In the genomic region with DNA sequence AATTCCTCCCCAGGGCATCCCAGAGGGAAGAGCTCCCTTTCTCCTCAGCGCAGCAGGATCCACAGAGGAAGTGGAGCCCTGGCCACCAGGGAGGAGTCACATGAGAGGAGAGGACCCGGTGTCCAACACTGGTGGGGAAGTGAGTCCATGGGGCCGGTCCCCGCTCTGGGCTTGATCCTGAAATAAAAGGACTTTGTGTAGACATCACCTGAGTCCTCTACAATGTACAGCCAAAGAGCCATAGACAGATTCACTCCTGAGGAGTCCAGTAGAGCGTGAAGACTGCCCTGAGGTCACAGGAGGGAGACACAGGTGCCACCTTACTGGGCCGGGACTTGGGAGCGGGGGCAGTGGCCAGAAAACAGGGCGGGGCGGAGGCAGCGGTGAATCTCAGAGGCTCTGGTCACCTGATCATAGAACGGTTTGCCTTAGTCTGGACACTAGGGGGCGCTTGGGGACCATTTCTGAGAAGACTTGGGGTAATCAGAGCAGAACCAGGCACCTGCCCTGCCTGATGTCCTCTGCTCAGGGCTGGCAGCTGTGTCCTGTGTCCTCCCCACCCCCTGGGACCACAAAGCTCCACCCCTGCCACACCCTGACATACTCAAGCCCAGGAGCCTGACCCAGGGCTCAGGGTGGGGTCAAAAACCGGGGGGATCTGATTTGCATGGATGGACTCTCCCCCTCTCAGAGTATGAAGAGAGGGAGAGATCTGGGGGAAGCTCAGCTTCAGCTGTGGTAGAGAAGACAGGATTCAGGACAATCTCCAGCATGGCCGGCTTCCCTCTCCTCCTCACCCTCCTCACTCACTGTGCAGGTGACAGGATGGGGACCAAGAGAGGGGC, we compare ENCODE assay signal across 8 cellular contexts.
DNase-seq lines count a peak whose midpoint lies in the region; ATAC-seq and TF ChIP-seq lines count a peak whose summit lies in the region.

No MANE protein-coding gene starts in this region.

- ATAC-seq in HG02763 (IDR thresholded peaks at IDR 0.05; ENCODE audit: unreplicated experiment) (peak; percentile 75), HG03159 (IDR thresholded peaks at IDR 0.05; ENCODE audit: unreplicated experiment) (no peak)

- no peaks in the 10 kb centered on the region for H3K4me1 ChIP-seq in iPS-15b (ENCODE audit: control insufficient read depth, insufficient read depth, low read length)

- H3K36me3 ChIP-seq in iPS-15b (ENCODE audit: control insufficient read depth, insufficient read depth, low read length) = no peaks in the 10 kb centered on the region

- peak; percentile 79 for TF ChIP-seq CTCF in astrocyte of the spinal cord (IDR thresholded peaks at IDR 0.05; ENCODE audit: low read depth, low read length)

- H3K9ac ChIP-seq in iPS-15b (ENCODE audit: low read depth, low read length) = no peak overlapping the region

- DNase-seq in GM04504 (ENCODE audit: low read depth) (peak; percentile 21), NCI-H1930 (lab: John Stamatoyannopoulos, UW) (peak; percentile 73 to 76), T-helper 9 cell (peak; percentile 65), astrocyte of the spinal cord (ENCODE audit: low read depth, low spot score) (peak; percentile 47)
- DNase-seq in stimulated activated CD4-positive, alpha-beta T cell treated with anti-CD3 and anti-CD28 coated beads, Interleukin-15, amount 100 ng/mL, for 24 hours = peak; percentile 90

- peaks cover 94% of the 10 kb centered on the region for H3K27me3 ChIP-seq in iPS-15b (ENCODE audit: control insufficient read depth, insufficient read depth, low read length)

- in situ Hi-C loops in astrocyte of the spinal cord (cut with HindIII; ENCODE audit: low sequenced_read_pairs) = no loop called here

- no peak overlapping the region for H3K4me3 ChIP-seq in astrocyte of the spinal cord (ENCODE audit: low read depth, low read length)
- H3K4me3 ChIP-seq in iPS-15b (ENCODE audit: low read depth, low read length) = peak overlapping the region; percentile 27

- no peaks in the 10 kb centered on the region for H3K9me3 ChIP-seq in iPS-15b (ENCODE audit: control insufficient read depth, insufficient read depth, low read length)

Comparison
In these comparisons a context has a peak if more than half of its experiments do, and no peak if none do; other contexts are left out.
1. DNase-seq: peak in every context shown above with its lines; median percentile 90 in stimulated activated CD4-positive, alpha-beta T cell treated with anti-CD3 and anti-CD28 coated beads, Interleukin-15, amount 100 ng/mL, for 24 hours; 74 in NCI-H1930; 65 in T-helper 9 cell; 47 in astrocyte of the spinal cord; 21 in GM04504.